40 cellular contexts compared by ENCODE assay signal in the genomic region with DNA sequence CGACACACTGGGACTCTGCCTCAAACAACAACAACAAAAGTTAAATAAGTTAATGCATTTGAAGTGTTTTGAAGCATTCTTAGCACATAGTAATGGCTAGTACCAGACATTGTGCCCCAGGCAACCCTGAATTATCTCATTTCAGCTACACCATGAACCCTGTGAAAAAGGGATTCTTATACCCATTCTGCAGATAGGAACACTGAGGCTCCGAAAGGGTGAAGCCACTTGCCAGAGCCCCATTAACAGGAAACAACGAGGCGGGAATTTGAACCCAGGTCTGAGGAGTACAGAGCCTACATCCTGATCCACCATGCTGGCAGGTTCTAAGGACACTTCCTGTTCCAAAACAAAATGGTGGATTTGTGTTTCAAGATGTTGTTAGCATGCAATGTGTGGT. TPM values are rescaled to one million over a fixed set of nuclear protein-coding genes. Genes with fewer than 3 reads are reported as not detected.
"Had no signal": no experiment of that assay in that cellular context is flagged by ENCODE, and none has a peak within 500 bp of the region (broad histone marks: within the 10 kb centered on the region; RNA-seq: fewer than 3 reads in every experiment).

No MANE protein-coding gene starts in this region.

- DNase-seq: Karpas-422, Kasumi-1, MG63, MM.1S, MV-4-11, NCI-H1048, NCI-H1092, NCI-H1092 treated with DMSO at 0.1 percent for 48 hours, NCI-H1105, NCI-H1105 treated with DMSO at 0.1 percent for 48 hours, NCI-H1417, NCI-H1417 treated with DMSO at 0.1 percent for 48 hours, NCI-H1436, NCI-H1436 treated with DMSO at 0.1 percent for 48 hours, NCI-H146, NCI-H1694, NCI-H1694 treated with DMSO at 0.1 percent for 48 hours, NCI-H187, NCI-H187 treated with DMSO at 0.1 percent for 48 hours, NCI-H1930, NCI-H2029, NCI-H2029 treated with DMSO at 0.1 percent for 48 hours, NCI-H2081, NCI-H2081 treated with DMSO at 0.1 percent for 48 hours, NCI-H2107, NCI-H2171, NCI-H2171 treated with DMSO at 0.1 percent for 48 hours, NCI-H2227 treated with DMSO at 0.1 percent for 48 hours, NCI-H226, NCI-H345, NCI-H446, NCI-H446 treated with DMSO at 0.1 percent for 48 hours, NCI-H510A, NCI-H510A treated with DMSO at 0.1 percent for 48 hours, NCI-H524, NCI-H524 treated with DMSO at 0.1 percent for 48 hours had no signal

- H3K9me3 ChIP-seq: MG63 had no signal

- H3K4me3 ChIP-seq: MG63 had no signal

- H3K36me3 ChIP-seq: MG63 had no signal

RNA-seq across cellular contexts. Expression of a gene that starts 9.2 kb away (rescaled TPM):
- total RNA-seq: LHCN-M2, M059J, MCF 10A, NCI-H460 had no signal
